In the genomic region with DNA sequence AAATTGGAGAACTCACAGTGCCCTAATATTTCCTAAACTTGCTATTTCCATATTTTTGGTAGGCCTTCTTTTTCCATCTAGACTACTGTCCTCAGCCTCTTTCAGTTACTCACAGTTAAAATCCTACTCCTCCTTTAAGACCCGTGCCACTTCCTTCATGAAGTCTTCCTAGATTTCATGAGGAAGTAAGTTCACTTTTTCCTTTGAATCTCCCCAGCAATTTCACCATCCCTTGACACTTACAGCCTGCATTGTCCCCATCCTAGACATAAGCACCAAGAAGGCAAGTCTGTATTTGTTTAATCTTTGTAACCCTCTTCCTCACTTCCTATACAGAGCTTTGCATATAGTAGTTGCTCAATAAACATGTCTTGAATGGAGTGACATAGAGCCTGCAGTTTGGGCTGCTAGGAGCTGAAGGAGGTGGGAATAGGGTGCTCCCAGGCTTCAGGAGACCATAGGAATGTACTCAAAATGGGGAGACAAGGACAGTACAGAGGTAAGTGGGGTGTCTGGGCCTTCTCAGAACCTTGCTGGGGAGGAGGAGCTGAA, we compare ENCODE assay signal across 26 cellular contexts. TPM values are rescaled to one million over a fixed set of nuclear protein-coding genes. Genes with fewer than 3 reads are reported as not detected.
"Had no signal": no experiment of that assay in that cellular context is flagged by ENCODE, and none has a peak within 500 bp of the region (broad histone marks: within the 10 kb centered on the region; RNA-seq: fewer than 3 reads in every experiment).

No MANE protein-coding gene starts in this region.

- H3K36me3 ChIP-seq: adrenal gland, breast epithelium had no signal

- DNase-seq: activated CD4-positive, alpha-beta memory T cell treated with anti-CD3 and anti-CD28 coated beads for 36 hours; activated CD4-positive, alpha-beta T cell treated with anti-CD3 and anti-CD28 coated beads, Interleukin-2, amount 10 ng/mL, durations not matched to agents 7 days and 5 days; activated CD4-positive, CD25-positive, alpha-beta regulatory T cell; activated CD8-positive, alpha-beta memory T cell treated with anti-CD3 and anti-CD28 coated beads for 24 hours; activated gamma-delta T cell; activated naive CD4-positive, alpha-beta T cell treated with anti-CD3 and anti-CD28 coated beads for 36 hours; activated naive CD8-positive, alpha-beta T cell treated with anti-CD3 and anti-CD28 coated beads, Interleukin-2, amount 10 ng/mL, durations not matched to agents 7 days and 5 days; activated T-cell treated with anti-CD3 and anti-CD28 coated beads, Interleukin-2, amount 50 U/mL, for 4 hours; adrenal gland; anterior cingulate cortex; central memory CD4-positive, alpha-beta T cell; MM.1S; NCI-H1092; NCI-H1417; NCI-H2029; NCI-H345; NCI-H510A; NCI-H526 treated with DMSO at 0.1 percent for 48 hours; NCI-H82; PC-3; SIG-M5; T-helper 17 cell; T-helper 9 cell had no signal

- H3K4me3 ChIP-seq: adrenal gland, breast epithelium had no signal

- H3K27me3 Mint-ChIP-seq: activated CD4-positive, alpha-beta memory T cell treated with anti-CD3 and anti-CD28 coated beads for 36 hours; activated CD4-positive, alpha-beta T cell treated with anti-CD3 and anti-CD28 coated beads, Interleukin-2, amount 10 ng/mL, durations not matched to agents 7 days and 5 days; activated naive CD8-positive, alpha-beta T cell treated with anti-CD3 and anti-CD28 coated beads, Interleukin-2, amount 10 ng/mL, durations not matched to agents 7 days and 5 days; T-helper 17 cell had no signal

- H3K27ac Mint-ChIP-seq: activated CD4-positive, alpha-beta memory T cell treated with anti-CD3 and anti-CD28 coated beads for 36 hours; activated CD4-positive, alpha-beta T cell treated with anti-CD3 and anti-CD28 coated beads, Interleukin-2, amount 10 ng/mL, durations not matched to agents 7 days and 5 days; activated naive CD4-positive, alpha-beta T cell treated with anti-CD3 and anti-CD28 coated beads for 36 hours; activated naive CD8-positive, alpha-beta T cell treated with anti-CD3 and anti-CD28 coated beads, Interleukin-2, amount 10 ng/mL, durations not matched to agents 7 days and 5 days; T-helper 17 cell had no signal

- H3K9me3 Mint-ChIP-seq: activated CD4-positive, alpha-beta memory T cell treated with anti-CD3 and anti-CD28 coated beads for 36 hours; activated CD4-positive, alpha-beta T cell treated with anti-CD3 and anti-CD28 coated beads, Interleukin-2, amount 10 ng/mL, durations not matched to agents 7 days and 5 days; activated naive CD4-positive, alpha-beta T cell treated with anti-CD3 and anti-CD28 coated beads for 36 hours; activated naive CD8-positive, alpha-beta T cell treated with anti-CD3 and anti-CD28 coated beads, Interleukin-2, amount 10 ng/mL, durations not matched to agents 7 days and 5 days; activated T-cell treated with anti-CD3 and anti-CD28 coated beads, Interleukin-2, amount 50 U/mL, for 4 hours had no signal

- ATAC-seq: activated T-cell treated with anti-CD3 and anti-CD28 coated beads, Interleukin-2, amount 50 U/mL, for 4 hours; PC-3; T-helper 17 cell had no signal

- H3K4me3 Mint-ChIP-seq: activated CD4-positive, alpha-beta memory T cell treated with anti-CD3 and anti-CD28 coated beads for 36 hours; activated CD4-positive, alpha-beta T cell treated with anti-CD3 and anti-CD28 coated beads, Interleukin-2, amount 10 ng/mL, durations not matched to agents 7 days and 5 days; activated naive CD4-positive, alpha-beta T cell treated with anti-CD3 and anti-CD28 coated beads for 36 hours; activated naive CD8-positive, alpha-beta T cell treated with anti-CD3 and anti-CD28 coated beads, Interleukin-2, amount 10 ng/mL, durations not matched to agents 7 days and 5 days; activated T-cell treated with anti-CD3 and anti-CD28 coated beads, Interleukin-2, amount 50 U/mL, for 4 hours; T-helper 17 cell had no signal

- H3K36me3 Mint-ChIP-seq: activated CD4-positive, alpha-beta memory T cell treated with anti-CD3 and anti-CD28 coated beads for 36 hours; activated naive CD8-positive, alpha-beta T cell treated with anti-CD3 and anti-CD28 coated beads, Interleukin-2, amount 10 ng/mL, durations not matched to agents 7 days and 5 days had no signal

- H3K9me3 ChIP-seq: adrenal gland, breast epithelium had no signal

- H3K27me3 ChIP-seq: adrenal gland, breast epithelium had no signal

- H3K4me1 ChIP-seq: breast epithelium had no signal

- H3K27ac ChIP-seq: breast epithelium, VCaP had no signal

RNA-seq across cellular contexts. Expression of a gene that starts 5.3 kb away (rescaled TPM):
- total RNA-seq: activated T-cell treated with anti-CD3 and anti-CD28 coated beads, Interleukin-2, amount 50 U/mL, for 4 hours; breast epithelium; chondrocyte had no signal
